In genomic region chr13:95217920-95218830, GRCh38 we compare ENCODE assay signal across 19 cellular contexts.
"Had no signal": no experiment of that assay in that cellular context is flagged by ENCODE, and none has a peak within 500 bp of the region (broad histone marks: within the 10 kb centered on the region; RNA-seq: fewer than 3 reads in every experiment).

No MANE protein-coding gene starts in this region.

- DNase-seq: activated CD4-positive, alpha-beta T cell treated with anti-CD3 and anti-CD28 coated beads, Interleukin-2, amount 10 ng/mL, durations not matched to agents 24 days and 14 days; activated CD4-positive, CD25-positive, alpha-beta regulatory T cell; activated CD8-positive, alpha-beta T cell treated with anti-CD3 and anti-CD28 coated beads, Interleukin-2, amount 10 ng/mL, durations not matched to agents 7 days and 5 days; activated naive CD4-positive, alpha-beta T cell treated with Interleukin-2 at 50 U/mL for 16 hours; anterior cingulate cortex; brain microvascular endothelial cell; cerebellar nuclear complex; effector memory CD8-positive, alpha-beta T cell; gastrocnemius medialis; heart left ventricle; immature natural killer cell; midbrain; sigmoid colon; spleen; stimulated activated CD4-positive, alpha-beta T cell treated with anti-CD3 and anti-CD28 coated beads, Interleukin-1b, Interleukin-23, amount 100 ng/mL, for 48 hours had no signal

- H3K4me1 ChIP-seq: sigmoid colon, spleen had no signal

- H3K9me3 Mint-ChIP-seq: activated CD4-positive, alpha-beta T cell treated with anti-CD3 and anti-CD28 coated beads, Interleukin-2, amount 10 ng/mL, durations not matched to agents 24 days and 14 days; activated T-helper 17 cell treated with anti-CD3 and anti-CD28 coated beads, Interleukin-2, amount 50 U/mL, for 72 hours; effector memory CD8-positive, alpha-beta T cell; immature natural killer cell; neural crest cell had no signal

- H3K4me3 ChIP-seq: gastrocnemius medialis, heart left ventricle, sigmoid colon, spleen had no signal

- H3K36me3 ChIP-seq: brain microvascular endothelial cell, gastrocnemius medialis, heart left ventricle had no signal

- H3K27ac ChIP-seq: brain microvascular endothelial cell, epithelial cell of prostate, gastrocnemius medialis, heart left ventricle, sigmoid colon, spleen had no signal

- H3K27ac Mint-ChIP-seq: activated CD4-positive, alpha-beta T cell treated with anti-CD3 and anti-CD28 coated beads, Interleukin-2, amount 10 ng/mL, durations not matched to agents 24 days and 14 days; activated T-helper 17 cell treated with anti-CD3 and anti-CD28 coated beads, Interleukin-2, amount 50 U/mL, for 72 hours; effector memory CD8-positive, alpha-beta T cell had no signal

- H3K4me3 Mint-ChIP-seq: activated CD4-positive, alpha-beta T cell treated with anti-CD3 and anti-CD28 coated beads, Interleukin-2, amount 10 ng/mL, durations not matched to agents 24 days and 14 days; activated CD8-positive, alpha-beta T cell treated with anti-CD3 and anti-CD28 coated beads, Interleukin-2, amount 10 ng/mL, durations not matched to agents 7 days and 5 days; activated T-helper 17 cell treated with anti-CD3 and anti-CD28 coated beads, Interleukin-2, amount 50 U/mL, for 72 hours; effector memory CD8-positive, alpha-beta T cell; immature natural killer cell; neural crest cell had no signal

- ATAC-seq: activated CD8-positive, alpha-beta T cell treated with anti-CD3 and anti-CD28 coated beads, Interleukin-2, amount 10 ng/mL, durations not matched to agents 7 days and 5 days; activated T-helper 17 cell treated with anti-CD3 and anti-CD28 coated beads, Interleukin-2, amount 50 U/mL, for 72 hours; effector memory CD8-positive, alpha-beta T cell; gastrocnemius medialis; heart left ventricle had no signal

- FAIRE-seq: TTC549 had no signal

- H3K27me3 ChIP-seq: brain microvascular endothelial cell, gastrocnemius medialis, heart left ventricle, sigmoid colon, spleen had no signal

- H3K9me3 ChIP-seq: gastrocnemius medialis, heart left ventricle, sigmoid colon, spleen had no signal

- H3K27me3 Mint-ChIP-seq: activated CD4-positive, alpha-beta T cell treated with anti-CD3 and anti-CD28 coated beads, Interleukin-2, amount 10 ng/mL, durations not matched to agents 24 days and 14 days; activated T-helper 17 cell treated with anti-CD3 and anti-CD28 coated beads, Interleukin-2, amount 50 U/mL, for 72 hours; effector memory CD8-positive, alpha-beta T cell had no signal

- H3K4me1 Mint-ChIP-seq: activated CD4-positive, alpha-beta T cell treated with anti-CD3 and anti-CD28 coated beads, Interleukin-2, amount 10 ng/mL, durations not matched to agents 24 days and 14 days; activated T-helper 17 cell treated with anti-CD3 and anti-CD28 coated beads, Interleukin-2, amount 50 U/mL, for 72 hours; immature natural killer cell; neural crest cell had no signal
